In genomic region chr11:105589346-105589745, GRCh38 we compare ENCODE assay signal across 27 cellular contexts. TPM values are rescaled to one million over a fixed set of nuclear protein-coding genes. Genes with fewer than 3 reads are reported as not detected.
A peak's percentile ranks its signal among the peaks of the same experiment; 100 is the strongest.
DNase-seq lines count a peak whose midpoint lies in the region; ATAC-seq, FAIRE-seq and TF ChIP-seq lines count a peak whose summit lies in the region.
"Had no signal": no experiment of that assay in that cellular context is flagged by ENCODE, and none has a peak within 500 bp of the region (broad histone marks: within the 10 kb centered on the region; RNA-seq: fewer than 3 reads in every experiment).

No MANE protein-coding gene starts in this region.

- BruUV-seq in PC-3 (replicated peaks; lab: Mats Ljungman, UMichigan) = no TSS peak

- peaks cover 5% of the 10 kb centered on the region for H3K4me1 ChIP-seq in PC-3 (ENCODE audit: insufficient read depth, low read length)
- H3K4me1 ChIP-seq: A549, Caco-2 had no signal

- H3K79me2 ChIP-seq in PC-3 (ENCODE audit: low read length) = no peaks in the 10 kb centered on the region

- CTCF ChIA-PET in PC-3 (lab: Charles Lee) = no interaction called here

- peak; percentile 4 for DNase-seq in Caki2 (ENCODE audit: low read depth)
- DNase-seq in PC-3 = peak; percentile 60
- DNase-seq in bronchial epithelial cell (ENCODE audit: low read depth) = peak; percentile 6
- peak; percentile 13 for DNase-seq in kidney tubule cell (ENCODE audit: low spot score)
- no peak for DNase-seq in AML-193 (lab: John Stamatoyannopoulos, UW)
- no peak for DNase-seq in superior temporal gyrus (ENCODE audit: extremely low spot score)
- no peak for DNase-seq in NCI-H1092 treated with DMSO at 0.1 percent for 48 hours (lab: John Stamatoyannopoulos, UW)
- DNase-seq: Caco-2; CD8-positive, alpha-beta T cell; DMS 273 treated with DMSO at 0.1 percent for 48 hours; Karpas-422; NCI-H1105; NCI-H146; NCI-H2029 treated with DMSO at 0.1 percent for 48 hours; NCI-H2227 treated with DMSO at 0.1 percent for 48 hours; NCI-H69; OCI-M1; SK-N-SH had no signal

- in situ Hi-C loops in Caki2 (cut with HindIII; ENCODE audit: low pct_unique_long_range_greater_than_20kb, low sequenced_read_pairs) = no loop called here

- H3K9me2 ChIP-seq in PC-3 (replicated peaks; ENCODE audit: low read length) = no peaks in the 10 kb centered on the region
- H3K9me2 ChIP-seq: SK-N-SH had no signal

- no peaks in the 10 kb centered on the region for H3K9me3 ChIP-seq in PC-3 (ENCODE audit: low read length)
- H3K9me3 ChIP-seq: A549, Caco-2, SK-N-SH had no signal

- H2AFZ ChIP-seq in PC-3 (ENCODE audit: low read length) = no peak overlapping the region

- POLR2A ChIA-PET in PC-3 (lab: Charles Lee; ENCODE audit: unreplicated experiment) = interaction anchor here (0.7 kb wide), 1 partner anchor 130 kb away, joined by 4 read pairs; no protein-coding TSS in a partner anchor

- FAIRE-seq in bronchial epithelial cell (lab: Jason Lieb, UNC) = no peak
- FAIRE-seq: A549, GM19239, RCC 7860 had no signal

- ATAC-seq in PC-3 = peak; percentile 63
- ATAC-seq in HG03039 (IDR thresholded peaks at IDR 0.05; ENCODE audit: unreplicated experiment) = no peak
- ATAC-seq: A549; CD8-positive, alpha-beta T cell; HCT116 had no signal

- no peak overlapping the region for H3K27ac ChIP-seq in PC-3 (ENCODE audit: low read length)
- H3K27ac ChIP-seq: A549, C4-2B, HL-60 had no signal

- H3F3A ChIP-seq in PC-3 (ENCODE audit: low read length, unreplicated experiment) = no peaks in the 10 kb centered on the region

- no peak overlapping the region for H3K9ac ChIP-seq in PC-3 (ENCODE audit: low read length)
- H3K9ac ChIP-seq: SK-N-SH had no signal

- H3K27me3 ChIP-seq in PC-3 (ENCODE audit: low read length) = no peaks in the 10 kb centered on the region
- H3K27me3 ChIP-seq in bronchial epithelial cell (ENCODE audit: control insufficient read depth, insufficient read depth, low read length) = no peaks in the 10 kb centered on the region

- no peaks in the 10 kb centered on the region for H4K20me1 ChIP-seq in PC-3 (ENCODE audit: low read length)

- TF ChIP-seq CTCF in PC-3 (conservative IDR thresholded peaks at IDR 0.05; ENCODE audit: low read depth, low read length) = no peak
- TF ChIP-seq CTCF in bronchial epithelial cell (IDR thresholded peaks at IDR 0.05; ENCODE audit: insufficient read depth, low read length, severe bottlenecking) = no peak

- H3K36me3 ChIP-seq in PC-3 (ENCODE audit: low read depth, low read length) = no peaks in the 10 kb centered on the region
- no peaks in the 10 kb centered on the region for H3K36me3 ChIP-seq in bronchial epithelial cell (ENCODE audit: control insufficient read depth, insufficient read depth, low read length)

- intact Hi-C loops in PC-3 (cut with micrococcal nuclease) = loop anchor here (1.0 kb wide), 1 partner anchor 383 kb away; no protein-coding TSS in a partner anchor

- H3K4me2 ChIP-seq in PC-3 (ENCODE audit: low read length) = no peak overlapping the region
- H3K4me2 ChIP-seq: A549, SK-N-SH had no signal

- H3K4me3 ChIP-seq in PC-3 (ENCODE audit: low read length) (no peak overlapping the region), bronchial epithelial cell (ENCODE audit: low read depth, low read length) (no peak overlapping the region)
- H3K4me3 ChIP-seq: A549 had no signal

RNA-seq across cellular contexts. Expression of gene GRIA4, which starts 20.5 kb away (rescaled TPM):
- 17.1 and 28.8 TPM in 2 replicates for total RNA-seq in Caki2 (2014; rRNA removed; shearing (Covaris generic); ENCODE audit: low replicate concordance)
- total RNA-seq in PC-3 (2014; rRNA removed) (not detected in 2 replicates), bronchial epithelial cell (under 0.01 TPM in 1 of 2 replicates, not detected in the other)
- total RNA-seq: B cell; Caco-2; CD8-positive, alpha-beta T cell; NCI-H460 had no signal

Comparison
In these comparisons a context has a peak if more than half of its experiments do, and no peak if none do; other contexts are left out.
1. DNase-seq: peak in Caki2 (single experiment), PC-3 (single experiment), bronchial epithelial cell (single experiment) and kidney tubule cell (single experiment); none in AML-193 (0 of 2), superior temporal gyrus (single experiment) and NCI-H1092 treated with DMSO at 0.1 percent for 48 hours (single experiment).
2. RNA of gene GRIA4, which starts 20.5 kb away (total RNA-seq): 17.1 to 28.8 TPM in Caki2; not detected in PC-3 and under 0.01 TPM in bronchial epithelial cell; every median in the first group is over 10 times any median in the second.